Comparison of ENCODE assay signal across 24 cellular contexts in the genomic region with DNA sequence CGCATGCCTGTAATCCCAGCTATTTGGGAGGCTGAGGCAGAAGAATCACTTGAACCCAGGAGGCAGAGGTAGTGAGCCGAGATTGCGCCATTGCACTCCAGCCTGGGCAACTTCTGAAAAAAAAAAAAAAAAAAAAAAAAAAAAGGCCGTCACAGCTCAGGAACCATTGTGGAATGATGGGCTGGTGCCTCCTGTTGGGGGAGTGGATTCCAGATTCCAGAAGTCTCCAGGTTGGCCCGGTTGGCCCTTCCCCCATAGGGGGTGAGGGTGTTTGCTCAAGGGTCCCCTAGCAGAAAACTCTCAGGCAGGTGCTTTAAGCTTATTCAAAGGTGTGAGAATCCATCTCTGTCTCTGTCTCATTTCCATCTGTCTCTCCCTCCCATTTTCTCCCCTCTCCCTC. TPM values are rescaled to one million over a fixed set of nuclear protein-coding genes. Genes with fewer than 3 reads are reported as not detected.
"Had no signal": no experiment of that assay in that cellular context is flagged by ENCODE, and none has a peak within 500 bp of the region (broad histone marks: within the 10 kb centered on the region; RNA-seq: fewer than 3 reads in every experiment).

No MANE protein-coding gene starts in this region.

- ATAC-seq: foreskin keratinocyte; gastroesophageal sphincter; heart left ventricle; left colon; natural killer cell; pancreas; stimulated activated effector memory CD8-positive, alpha-beta T cell treated with anti-CD3 and anti-CD28 coated beads, Interleukin-12 subunit alpha, Interleukin-12 subunit beta, amount 100 ng/mL, for 72 hours had no signal

- DNase-seq: dorsolateral prefrontal cortex; effector CD4-positive, alpha-beta T cell; endodermal cell; foreskin keratinocyte; left colon; natural killer cell; occipital lobe; sigmoid colon; stimulated activated CD4-positive, alpha-beta T cell treated with anti-CD3 and anti-CD28 coated beads, Interleukin-2, amount 100 ng/mL, for 24 hours; stimulated activated CD4-positive, alpha-beta T cell treated with anti-CD3 and anti-CD28 coated beads, Interleukin-4, amount 100 ng/mL, for 24 hours; stimulated activated naive CD4-positive, alpha-beta T cell treated with Interleukin-2 at 50 U/mL for 16 hours; stomach; trophoblast cell had no signal

- H3K36me3 ChIP-seq: sigmoid colon, thyroid gland, vagina had no signal

- H3K27me3 ChIP-seq: dorsolateral prefrontal cortex, esophagus muscularis mucosa, foreskin keratinocyte, gastroesophageal sphincter, heart left ventricle, hepatocyte, pancreas, stomach, thyroid gland, vagina had no signal

- H3K4me3 ChIP-seq: dorsolateral prefrontal cortex, esophagus muscularis mucosa, gastroesophageal sphincter, heart left ventricle, hepatocyte, lung, pancreas, sigmoid colon, stomach, thyroid gland, vagina had no signal

- H3K36me3 Mint-ChIP-seq: natural killer cell; stimulated activated effector memory CD8-positive, alpha-beta T cell treated with anti-CD3 and anti-CD28 coated beads, Interleukin-12 subunit alpha, Interleukin-12 subunit beta, amount 100 ng/mL, for 72 hours had no signal

- H3K9me3 ChIP-seq: esophagus muscularis mucosa, gastroesophageal sphincter, heart left ventricle, pancreas, sigmoid colon, stomach, thyroid gland, vagina had no signal

- H3K4me3 Mint-ChIP-seq: endodermal cell; memory B cell; natural killer cell; stimulated activated effector memory CD8-positive, alpha-beta T cell treated with anti-CD3 and anti-CD28 coated beads, Interleukin-12 subunit alpha, Interleukin-12 subunit beta, amount 100 ng/mL, for 72 hours had no signal

- H3K4me1 ChIP-seq: pancreas had no signal

- H3K9me3 Mint-ChIP-seq: endodermal cell; memory B cell; natural killer cell; stimulated activated effector memory CD8-positive, alpha-beta T cell treated with anti-CD3 and anti-CD28 coated beads, Interleukin-12 subunit alpha, Interleukin-12 subunit beta, amount 100 ng/mL, for 72 hours had no signal

- H3K27ac ChIP-seq: dorsolateral prefrontal cortex, esophagus muscularis mucosa, foreskin keratinocyte, gastroesophageal sphincter, heart left ventricle, hepatocyte, pancreas, sigmoid colon, stomach, thyroid gland, vagina had no signal

- H3K4me2 ChIP-seq: hepatocyte had no signal

- H3K27me3 Mint-ChIP-seq: memory B cell had no signal

- H3K27ac Mint-ChIP-seq: endodermal cell; memory B cell; natural killer cell; stimulated activated effector memory CD8-positive, alpha-beta T cell treated with anti-CD3 and anti-CD28 coated beads, Interleukin-12 subunit alpha, Interleukin-12 subunit beta, amount 100 ng/mL, for 72 hours had no signal

RNA-seq across cellular contexts. Expression of a gene that starts 58.9 kb away (rescaled TPM):
- total RNA-seq: foreskin keratinocyte, mononuclear cell, natural killer cell had no signal
